19 cellular contexts compared by ENCODE assay signal in the genomic region with DNA sequence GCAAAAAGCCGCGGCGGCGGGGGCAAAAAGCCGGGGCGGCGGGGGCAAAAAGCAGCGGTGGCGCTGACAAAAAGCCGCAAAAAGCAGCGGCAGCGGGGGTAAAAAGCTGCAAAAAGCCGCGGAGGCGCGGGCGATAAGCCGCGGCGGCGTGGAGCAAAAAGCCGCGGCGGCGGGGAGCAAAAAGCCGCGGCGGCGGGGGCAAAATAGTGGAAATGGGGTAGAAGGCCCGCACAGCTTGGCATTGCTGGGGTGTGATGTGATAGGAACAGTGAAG.
DNase-seq lines count a peak whose midpoint lies in the region; ATAC-seq, FAIRE-seq and TF ChIP-seq lines count a peak whose summit lies in the region.
"Had no signal": no experiment of that assay in that cellular context is flagged by ENCODE, and none has a peak within 500 bp of the region (broad histone marks: within the 10 kb centered on the region; RNA-seq: fewer than 3 reads in every experiment).

No MANE protein-coding gene starts in this region.

- TF ChIP-seq POLR2A in stomach (IDR thresholded peaks at IDR 0.05) (no peak), GM12892 (IDR thresholded peaks at IDR 0.05; ENCODE audit: low read depth, low read length) (no peak)

- peaks cover 8 to 31% (median 13%) of the 10 kb centered on the region in 3 donors for H3K27me3 ChIP-seq in stomach
- H3K27me3 ChIP-seq: adrenal gland had no signal

- 1 to 13% (median 7%) methylated on average over 28 to 30 of the region's 30 CpGs for WGBS in stomach, 5 donors

- POLR2A ChIA-PET in HEK293 (lab: Yijun Ruan, JAX) = no interaction called here

- H3K4me3 ChIP-seq in HEK293 (ENCODE audit: low read depth, low read length) = peak overlapping the region; percentile 19
- peak overlapping the region; percentile 22 for H3K4me3 ChIP-seq in epithelial cell of proximal tubule (ENCODE audit: low read depth, low read length)
- H3K4me3 ChIP-seq in stomach = peak overlapping the region in 3 of 4 donors; percentile 18 to 28 (median 27)
- H3K4me3 ChIP-seq: adrenal gland had no signal

- H3K9me3 ChIP-seq in HEK293 (ENCODE audit: control insufficient read depth, insufficient read depth, low read depth, low read length) (no peaks in the 10 kb centered on the region), stomach (peaks cover 0 to 30% (median 13%) of the 10 kb centered on the region in 4 donors)
- H3K9me3 ChIP-seq: adrenal gland, gastroesophageal sphincter had no signal

- H3K36me3 ChIP-seq in HEK293 (ENCODE audit: control insufficient read depth in 2 of 2, insufficient read depth in 1 of 2, low read length in 2 of 2) (no peaks in the 10 kb centered on the region), stomach (no peaks in the 10 kb centered on the region)
- H3K36me3 ChIP-seq: adrenal gland, gastroesophageal sphincter had no signal

- ATAC-seq in GM18498 (IDR thresholded peaks at IDR 0.05; ENCODE audit: unreplicated experiment) = no peak
- ATAC-seq: activated T-cell treated with anti-CD3 and anti-CD28 coated beads, Interleukin-2, amount 50 U/mL, for 72 hours; gastroesophageal sphincter; Panc1; sciatic nerve had no signal

- TF ChIP-seq CTCF in HEK293 (tag by site-specific recombination; IDR thresholded peaks at IDR 0.05) = no peak
- TF ChIP-seq CTCF in epithelial cell of proximal tubule (conservative IDR thresholded peaks at IDR 0.05; ENCODE audit: low read depth, low read length) = no peak
- no peak for TF ChIP-seq CTCF in stomach (IDR thresholded peaks at IDR 0.05)

- intact Hi-C loops in stomach (cut with DNase I; ENCODE audit: low total_unique reads) = no loop called here

- DNase-seq in DMS 273 (lab: John Stamatoyannopoulos, UW; ENCODE audit: unreplicated experiment) = peak; percentile 65
- no peak for DNase-seq in DMS 273 treated with DMSO at 0.1 percent for 48 hours (lab: John Stamatoyannopoulos, UW)
- no peak for DNase-seq in epithelial cell of proximal tubule (ENCODE audit: low read depth)
- DNase-seq in stomach = no peak
- no peak for DNase-seq in GM12892 (ENCODE audit: insufficient read length)
- no peak for DNase-seq in activated CD4-positive, alpha-beta T cell treated with anti-CD3 and anti-CD28 coated beads for 4 hours
- DNase-seq: 8988T, adrenal gland, DMS79 treated with DMSO at 0.1 percent for 48 hours, NCI-H2029 treated with DMSO at 0.1 percent for 48 hours, NCI-H526 treated with DMSO at 0.1 percent for 48 hours had no signal

- TF ChIP-seq EP300 in stomach (IDR thresholded peaks at IDR 0.05) = no peak

- FAIRE-seq in GM12892 (lab: Jason Lieb, UNC) = no peak
- FAIRE-seq: endothelial cell of umbilical vein had no signal

- CTCF ChIA-PET in HEK293 (lab: Yijun Ruan, JAX) = no interaction called here

- H3K27ac ChIP-seq in HEK293 (ENCODE audit: extremely low read depth, low read depth, low read length) = no peak overlapping the region
- H3K27ac ChIP-seq in stomach = no peak overlapping the region
- H3K27ac ChIP-seq: adrenal gland, gastroesophageal sphincter, HL-60 had no signal

- H3K4me1 ChIP-seq in HEK293 (ENCODE audit: control insufficient read depth, insufficient read depth, low read length) = no peaks in the 10 kb centered on the region
- H3K4me1 ChIP-seq in stomach = peaks cover 0 to 9% (median 2%) of the 10 kb centered on the region in 4 donors
- H3K4me1 ChIP-seq: adrenal gland had no signal

TF ChIP-seq in HEK293, 187 proteins besides CTCF, POLR2A, EP300 and RAD21:
- TF ChIP-seq, protein P1, sequence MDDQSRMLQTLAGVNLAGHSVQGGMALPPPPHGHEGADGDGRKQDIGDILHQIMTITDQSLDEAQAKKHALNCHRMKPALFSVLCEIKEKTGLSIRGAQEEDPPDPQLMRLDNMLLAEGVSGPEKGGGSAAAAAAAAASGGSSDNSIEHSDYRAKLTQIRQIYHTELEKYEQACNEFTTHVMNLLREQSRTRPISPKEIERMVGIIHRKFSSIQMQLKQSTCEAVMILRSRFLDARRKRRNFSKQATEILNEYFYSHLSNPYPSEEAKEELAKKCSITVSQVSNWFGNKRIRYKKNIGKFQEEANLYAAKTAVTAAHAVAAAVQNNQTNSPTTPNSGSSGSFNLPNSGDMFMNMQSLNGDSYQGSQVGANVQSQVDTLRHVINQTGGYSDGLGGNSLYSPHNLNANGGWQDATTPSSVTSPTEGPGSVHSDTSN (CRISPR knock-in tag; IDR thresholded peaks at IDR 0.05) = no peak
- TF ChIP-seq ZNF239 (tag by site-specific recombination; IDR thresholded peaks at IDR 0.05) (no peak), ZNF426 (tag by site-specific recombination; IDR thresholded peaks at IDR 0.05) (no peak), KLF1 (tag by site-specific recombination; IDR thresholded peaks at IDR 0.05) (no peak), ZNF341 (tag by site-specific recombination; IDR thresholded peaks at IDR 0.05; ENCODE audit: low read depth) (no peak), ZNF530 (tag by site-specific recombination; IDR thresholded peaks at IDR 0.05; ENCODE audit: low read depth) (no peak), ZBTB7A (tag by site-specific recombination; IDR thresholded peaks at IDR 0.05; ENCODE audit: low read depth) (no peak)
- TF ChIP-seq, protein P2, sequence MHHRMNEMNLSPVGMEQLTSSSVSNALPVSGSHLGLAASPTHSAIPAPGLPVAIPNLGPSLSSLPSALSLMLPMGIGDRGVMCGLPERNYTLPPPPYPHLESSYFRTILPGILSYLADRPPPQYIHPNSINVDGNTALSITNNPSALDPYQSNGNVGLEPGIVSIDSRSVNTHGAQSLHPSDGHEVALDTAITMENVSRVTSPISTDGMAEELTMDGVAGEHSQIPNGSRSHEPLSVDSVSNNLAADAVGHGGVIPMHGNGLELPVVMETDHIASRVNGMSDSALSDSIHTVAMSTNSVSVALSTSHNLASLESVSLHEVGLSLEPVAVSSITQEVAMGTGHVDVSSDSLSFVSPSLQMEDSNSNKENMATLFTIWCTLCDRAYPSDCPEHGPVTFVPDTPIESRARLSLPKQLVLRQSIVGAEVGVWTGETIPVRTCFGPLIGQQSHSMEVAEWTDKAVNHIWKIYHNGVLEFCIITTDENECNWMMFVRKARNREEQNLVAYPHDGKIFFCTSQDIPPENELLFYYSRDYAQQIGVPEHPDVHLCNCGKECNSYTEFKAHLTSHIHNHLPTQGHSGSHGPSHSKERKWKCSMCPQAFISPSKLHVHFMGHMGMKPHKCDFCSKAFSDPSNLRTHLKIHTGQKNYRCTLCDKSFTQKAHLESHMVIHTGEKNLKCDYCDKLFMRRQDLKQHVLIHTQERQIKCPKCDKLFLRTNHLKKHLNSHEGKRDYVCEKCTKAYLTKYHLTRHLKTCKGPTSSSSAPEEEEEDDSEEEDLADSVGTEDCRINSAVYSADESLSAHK (tag by site-specific recombination; IDR thresholded peaks at IDR 0.05) = no peak
